In the genomic region with DNA sequence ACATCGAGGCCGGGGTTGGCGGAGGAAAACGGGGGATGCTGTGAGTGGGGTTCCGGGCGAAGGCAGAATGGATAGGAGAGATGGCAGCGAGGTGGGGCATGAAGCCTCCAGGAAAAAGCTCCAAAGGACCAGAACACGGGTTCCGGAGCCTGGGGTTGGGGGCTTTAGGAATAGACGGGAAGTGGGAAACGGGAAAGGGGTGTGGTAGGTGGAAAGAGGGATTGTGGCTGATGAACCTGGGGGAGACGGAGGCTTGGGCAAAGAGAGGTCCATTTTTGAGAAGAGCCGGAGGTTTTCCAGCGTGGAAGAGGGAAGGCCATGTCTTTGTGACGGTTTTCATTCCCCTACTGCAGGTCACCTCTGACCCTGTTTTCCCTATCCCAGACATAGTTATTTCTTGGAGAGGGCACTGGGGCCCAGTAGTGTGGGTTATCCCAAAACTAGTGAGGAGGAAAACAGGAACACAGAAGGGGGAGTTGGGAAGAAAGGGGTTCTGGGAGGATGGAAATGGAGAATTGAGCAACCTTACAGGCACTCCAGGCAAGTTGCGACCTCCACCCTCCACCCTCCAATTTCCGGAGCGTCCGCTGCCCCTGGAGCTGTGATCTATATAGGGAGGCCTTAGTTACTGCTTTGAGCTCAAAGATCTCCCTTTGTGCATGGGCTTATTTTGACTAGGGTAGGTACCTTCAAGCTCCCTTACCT, we compare ENCODE assay signal across 8 cellular contexts. TPM values are rescaled to one million over a fixed set of nuclear protein-coding genes. Genes with fewer than 3 reads are reported as not detected.
A peak's percentile ranks its signal among the peaks of the same experiment; 100 is the strongest.
DNase-seq lines count a peak whose midpoint lies in the region; ATAC-seq, FAIRE-seq and TF ChIP-seq lines count a peak whose summit lies in the region.

No MANE protein-coding gene starts in this region.

- ATAC-seq in left ventricle myocardium superior (no peak), memory B cell (ENCODE audit: low read depth) (no peak)

- intact Hi-C loops in left ventricle myocardium superior (cut with micrococcal nuclease) (no loop called here), uterus (cut with DNase I; ENCODE audit: low total_unique reads) (no loop called here)

- peaks cover 0 to 6% (median 0%) of the 10 kb centered on the region in 5 experiments for H3K9me3 Mint-ChIP-seq in brain
- H3K9me3 Mint-ChIP-seq in memory B cell = no peaks in the 10 kb centered on the region

- H3K4me1 Mint-ChIP-seq in brain (peaks cover 85% of the 10 kb centered on the region), memory B cell (peaks cover 42% of the 10 kb centered on the region)

- TF ChIP-seq CTCF in cardiac muscle cell (IDR thresholded peaks at IDR 0.05; ENCODE audit: low read depth, low read length) (no peak), brain (conservative IDR thresholded peaks at IDR 0.05) (no peak), uterus (IDR thresholded peaks at IDR 0.05) (no peak)

- no peak for FAIRE-seq in urothelium cell line (lab: Jason Lieb, UNC)

- H3K4me1 ChIP-seq in cardiac muscle cell (ENCODE audit: low read depth) = peaks cover 41% of the 10 kb centered on the region
- peaks cover 16 to 25% of the 10 kb centered on the region in 2 donors for H3K4me1 ChIP-seq in uterus

- H3K36me3 ChIP-seq in cardiac muscle cell (peaks cover 6% of the 10 kb centered on the region), uterus (no peaks in the 10 kb centered on the region)

- DNase-seq in cardiac muscle cell (ENCODE audit: low read depth in 1 of 2, low spot score in 1 of 2) = no peak
- DNase-seq in left ventricle myocardium superior = no peak
- DNase-seq in memory B cell (ENCODE audit: low spot score in 2 of 2) = no peak
- no peak for DNase-seq in uterus
- DNase-seq in iPS-NIHi7 (ENCODE audit: extremely low spot score) = no peak
- DNase-seq in HPDE6-E6E7 (ENCODE audit: extremely low spot score) = no peak
- no peak for DNase-seq in urothelium cell line (ENCODE audit: low spot score)

- H3K27me3 Mint-ChIP-seq in brain = peaks cover 3% of the 10 kb centered on the region
- H3K27me3 Mint-ChIP-seq in memory B cell = no peaks in the 10 kb centered on the region

- H3K27me3 ChIP-seq in cardiac muscle cell (no peaks in the 10 kb centered on the region), uterus (no peaks in the 10 kb centered on the region)

- no peak for TF ChIP-seq POLR2A in uterus (IDR thresholded peaks at IDR 0.05)

- H3K27ac ChIP-seq in cardiac muscle cell (peak overlapping the region; percentile 87), uterus (peak overlapping the region; percentile 97 to 99)

- H3K4me3 ChIP-seq in cardiac muscle cell (peak overlapping the region; percentile 93), uterus (peak overlapping the region; percentile 74 to 93)

- peak overlapping the region; percentile 98 to 99 (median 98) for H3K27ac Mint-ChIP-seq in brain
- peak overlapping the region; percentile 86 for H3K27ac Mint-ChIP-seq in memory B cell

- H3K36me3 Mint-ChIP-seq in brain (peaks cover 15% of the 10 kb centered on the region), memory B cell (peaks cover 2% of the 10 kb centered on the region)

- H3K9me3 ChIP-seq in cardiac muscle cell (ENCODE audit: low read depth) = no peaks in the 10 kb centered on the region
- no peaks in the 10 kb centered on the region for H3K9me3 ChIP-seq in uterus

- peak overlapping the region; percentile 98 to 99 (median 98) for H3K4me3 Mint-ChIP-seq in brain
- H3K4me3 Mint-ChIP-seq in memory B cell = peak overlapping the region; percentile 86

RNA-seq across cellular contexts. Expression of a gene that starts 1.1 kb away (rescaled TPM):
- total RNA-seq in cardiac muscle cell = 28.1 and 46.4 TPM in 2 replicates
- polyA plus RNA-seq in cardiac muscle cell = 22.8 and 37.8 TPM in 2 replicates
- 83.1 TPM for total RNA-seq in left ventricle myocardium superior
- polyA plus RNA-seq in brain (ENCODE audit: insufficient read depth, low read depth, low replicate concordance) = 221 TPM
- total RNA-seq in uterus = 100 to 1,000 TPM in 1 of 4 donors, 10 to 100 TPM in 3; 10.8 to 283 (median 28.7) TPM

RNA-seq across cellular contexts. Expression of a gene that starts 14.5 kb away (rescaled TPM):
- total RNA-seq in cardiac muscle cell = 56.2 and 87.7 TPM in 2 replicates
- 133 and 154 TPM in 2 replicates for polyA plus RNA-seq in cardiac muscle cell
- total RNA-seq in left ventricle myocardium superior = 12.0 TPM
- polyA plus RNA-seq in brain (ENCODE audit: insufficient read depth, low read depth, low replicate concordance) = 553 TPM
- total RNA-seq in uterus = 10 to 100 TPM in 3 of 4 donors, 1 to 10 TPM in 1; 9.7 to 84.7 (median 24.4) TPM

RNA-seq across cellular contexts. Expression of a gene that starts 14.8 kb away (rescaled TPM):
- not detected in 2 replicates for total RNA-seq in cardiac muscle cell
- not detected in 2 replicates for polyA plus RNA-seq in cardiac muscle cell
- total RNA-seq in left ventricle myocardium superior = not detected
- polyA plus RNA-seq in brain (ENCODE audit: insufficient read depth, low read depth, low replicate concordance) = not detected
- not detected for total RNA-seq in uterus

RNA-seq across cellular contexts. Expression of a gene that starts 15.0 kb away (rescaled TPM):
- total RNA-seq in cardiac muscle cell (260 and 307 TPM in 2 replicates), left ventricle myocardium superior (238 TPM), uterus (1,000 to 10,000 TPM in 2 of 4 donors, 100 to 1,000 TPM in 2; 259 to 2,496 (median 1,289) TPM)
- polyA plus RNA-seq in cardiac muscle cell (154 and 208 TPM in 2 replicates), brain (ENCODE audit: insufficient read depth, low read depth, low replicate concordance) (619 TPM)

RNA-seq across cellular contexts. Expression of a gene that starts 22.3 kb away (rescaled TPM):
- total RNA-seq in cardiac muscle cell (17.4 and 19.2 TPM in 2 replicates), left ventricle myocardium superior (6.0 TPM), uterus (10 to 100 TPM in 2 of 4 donors, under 1 TPM in 2; 0.59 to 19.8 (median 5.9) TPM)
- polyA plus RNA-seq in cardiac muscle cell (25.2 and 28.4 TPM in 2 replicates), brain (ENCODE audit: insufficient read depth, low read depth, low replicate concordance) (28.3 TPM)
